Comparison of ENCODE assay signal across 22 cellular contexts in genomic region chr16:15553313-15554088, GRCh38.
DNase-seq lines count a peak whose midpoint lies in the region; ATAC-seq and TF ChIP-seq lines count a peak whose summit lies in the region.
"Had no signal": no experiment of that assay in that cellular context is flagged by ENCODE, and none has a peak within 500 bp of the region (broad histone marks: within the 10 kb centered on the region; RNA-seq: fewer than 3 reads in every experiment).

No MANE protein-coding gene starts in this region.

- peak; percentile 72 for DNase-seq in activated CD4-positive, alpha-beta T cell treated with anti-CD3 and anti-CD28 coated beads for 36 hours
- no peak for DNase-seq in activated CD4-positive, alpha-beta T cell treated with anti-CD3 and anti-CD28 coated beads for 4 hours
- peak; percentile 68 for DNase-seq in stimulated activated CD4-positive, alpha-beta T cell treated with anti-CD3 and anti-CD28 coated beads, Interleukin-1b, Interleukin-23, amount 100 ng/mL, for 48 hours
- DNase-seq in stimulated activated CD4-positive, alpha-beta T cell treated with anti-CD3 and anti-CD28 coated beads, Interleukin-4, amount 100 ng/mL, for 1 hour: no peak
- DNase-seq in fibroblast of the aortic adventitia (ENCODE audit: low read depth): peak; percentile 27
- no peak for DNase-seq in caudate nucleus (lab: John Stamatoyannopoulos, UW)
- no peak for DNase-seq in DMS114 treated with DMSO at 0.1 percent for 48 hours (lab: John Stamatoyannopoulos, UW; ENCODE audit: unreplicated experiment)
- no peak for DNase-seq in CD4-positive, alpha-beta memory T cell
- DNase-seq: activated CD4-positive, CD25-positive, alpha-beta regulatory T cell; activated CD8-positive, alpha-beta memory T cell treated with anti-CD3 and anti-CD28 coated beads, Interleukin-2, amount 50 U/mL, for 48 hours; DMS 273 treated with DMSO at 0.1 percent for 48 hours; GDM1; H7; NCI-H1105; NCI-H2081; NCI-H446 treated with DMSO at 0.1 percent for 48 hours; nephron progenitor cell; upper lobe of left lung had no signal

- H3K4me1 ChIP-seq in CD4-positive, alpha-beta memory T cell (ENCODE audit: insufficient read depth, low read length): no peaks in the 10 kb centered on the region
- H3K4me1 ChIP-seq: prostate gland had no signal

- H3K9me3 Mint-ChIP-seq in activated CD4-positive, alpha-beta T cell treated with anti-CD3 and anti-CD28 coated beads for 36 hours (ENCODE audit: low read depth): no peaks in the 10 kb centered on the region
- no peaks in the 10 kb centered on the region for H3K9me3 Mint-ChIP-seq in CD4-positive, alpha-beta memory T cell
- H3K9me3 Mint-ChIP-seq: nephron progenitor cell had no signal

- no peaks in the 10 kb centered on the region for H3K36me3 ChIP-seq in CD4-positive, alpha-beta memory T cell (ENCODE audit: insufficient read depth, low read length)
- H3K36me3 ChIP-seq: prostate gland, upper lobe of left lung had no signal

- H3K27ac Mint-ChIP-seq in activated CD4-positive, alpha-beta T cell treated with anti-CD3 and anti-CD28 coated beads for 36 hours: peak overlapping the region; percentile 5
- no peak overlapping the region for H3K27ac Mint-ChIP-seq in CD4-positive, alpha-beta memory T cell
- H3K27ac Mint-ChIP-seq: nephron progenitor cell had no signal

- H3K27ac ChIP-seq in caudate nucleus (ENCODE audit: low read depth, low read length): no peak overlapping the region
- no peak overlapping the region for H3K27ac ChIP-seq in CD4-positive, alpha-beta memory T cell (ENCODE audit: low read depth, low read length)
- H3K27ac ChIP-seq: prostate gland, upper lobe of left lung had no signal

- intact Hi-C loops in activated CD4-positive, alpha-beta T cell treated with anti-CD3 and anti-CD28 coated beads for 36 hours (cut with DNase I, micrococcal nuclease): loop anchor here (1.0 to 2.0 kb wide), 4 partner anchors 38 to 89 kb away; partner anchors contain the start of gene MARF1 (in 1 of the 2)
- intact Hi-C loops in CD4-positive, alpha-beta memory T cell (cut with micrococcal nuclease): no loop called here

- H3K4me3 Mint-ChIP-seq in activated CD4-positive, alpha-beta T cell treated with anti-CD3 and anti-CD28 coated beads for 36 hours: no peak overlapping the region
- no peak overlapping the region for H3K4me3 Mint-ChIP-seq in CD4-positive, alpha-beta memory T cell
- H3K4me3 Mint-ChIP-seq: nephron progenitor cell had no signal

- peak; percentile 81 for ATAC-seq in activated CD4-positive, alpha-beta T cell treated with anti-CD3 and anti-CD28 coated beads for 36 hours
- ATAC-seq: esophagus mucosa, left lobe of liver had no signal

- CTCF ChIA-PET in activated CD4-positive, alpha-beta T cell treated with anti-CD3 and anti-CD28 coated beads for 36 hours (lab: Charles Lee): interaction anchor here (0.7 kb wide), 1 partner anchor 294 kb away, joined by 3 read pairs; no protein-coding TSS in a partner anchor
- CTCF ChIA-PET in CD4-positive, alpha-beta memory T cell (lab: Charles Lee; ENCODE audit: partially characterized antibody): no interaction called here

- H3K27me3 ChIP-seq in CD4-positive, alpha-beta memory T cell (ENCODE audit: insufficient read depth, low read length): no peaks in the 10 kb centered on the region
- H3K27me3 ChIP-seq: upper lobe of left lung had no signal

- peaks cover 28% of the 10 kb centered on the region for H3K4me1 Mint-ChIP-seq in activated CD4-positive, alpha-beta T cell treated with anti-CD3 and anti-CD28 coated beads for 36 hours
- peaks cover 0 to 4% (median 1%) of the 10 kb centered on the region in 4 donors for H3K4me1 Mint-ChIP-seq in CD4-positive, alpha-beta memory T cell

- no peak overlapping the region for H3K4me3 ChIP-seq in fibroblast of the aortic adventitia (ENCODE audit: low read depth, low read length)
- H3K4me3 ChIP-seq in CD4-positive, alpha-beta memory T cell (ENCODE audit: low read length in 2 of 2): no peak overlapping the region
- H3K4me3 ChIP-seq: GM12878, prostate gland, upper lobe of left lung had no signal

- H3K27me3 Mint-ChIP-seq in activated CD4-positive, alpha-beta T cell treated with anti-CD3 and anti-CD28 coated beads for 36 hours: no peaks in the 10 kb centered on the region
- H3K27me3 Mint-ChIP-seq in CD4-positive, alpha-beta memory T cell: no peaks in the 10 kb centered on the region

- POLR2A ChIA-PET in activated CD4-positive, alpha-beta T cell treated with anti-CD3 and anti-CD28 coated beads for 36 hours (lab: Charles Lee): interaction anchor here (0.7 kb wide), 1 partner anchor 11 kb away, joined by 3 read pairs; no protein-coding TSS in a partner anchor
- POLR2A ChIA-PET in CD4-positive, alpha-beta memory T cell (lab: Charles Lee; ENCODE audit: partially characterized antibody): interaction anchor here (1.1 kb wide), 1 partner anchor 39 kb away, joined by 3 read pairs; no protein-coding TSS in a partner anchor

- H3K9me3 ChIP-seq in CD4-positive, alpha-beta memory T cell (ENCODE audit: control insufficient read depth in 1 of 2, low read length in 2 of 2): no peaks in the 10 kb centered on the region
- H3K9me3 ChIP-seq: prostate gland, upper lobe of left lung had no signal

- no peak for TF ChIP-seq CTCF in fibroblast of the aortic adventitia (IDR thresholded peaks at IDR 0.05; ENCODE audit: insufficient read depth, low read length)

- H3K36me3 Mint-ChIP-seq in activated CD4-positive, alpha-beta T cell treated with anti-CD3 and anti-CD28 coated beads for 36 hours (ENCODE audit: low read depth): no peaks in the 10 kb centered on the region
- no peaks in the 10 kb centered on the region for H3K36me3 Mint-ChIP-seq in CD4-positive, alpha-beta memory T cell

Comparison
In these comparisons a context has a peak if more than half of its experiments do, and no peak if none do; other contexts are left out.
1. DNase-seq: peak in activated CD4-positive, alpha-beta T cell treated with anti-CD3 and anti-CD28 coated beads for 36 hours (single experiment), stimulated activated CD4-positive, alpha-beta T cell treated with anti-CD3 and anti-CD28 coated beads, Interleukin-1b, Interleukin-23, amount 100 ng/mL, for 48 hours (single experiment) and fibroblast of the aortic adventitia (single experiment); none in activated CD4-positive, alpha-beta T cell treated with anti-CD3 and anti-CD28 coated beads for 4 hours (0 of 2), stimulated activated CD4-positive, alpha-beta T cell treated with anti-CD3 and anti-CD28 coated beads, Interleukin-4, amount 100 ng/mL, for 1 hour (single experiment), caudate nucleus (0 of 61), DMS114 treated with DMSO at 0.1 percent for 48 hours (single experiment) and CD4-positive, alpha-beta memory T cell (0 of 5).